Comparison of ENCODE assay signal across 9 cellular contexts in genomic region chr12:98060421-98060820, GRCh38.
"Had no signal": no experiment of that assay in that cellular context is flagged by ENCODE, and none has a peak within 500 bp of the region (broad histone marks: within the 10 kb centered on the region; RNA-seq: fewer than 3 reads in every experiment).

No MANE protein-coding gene starts in this region.

- ATAC-seq: activated CD8-positive, alpha-beta T cell treated with anti-CD3 and anti-CD28 coated beads, Interleukin-2, amount 10 ng/mL, durations not matched to agents 7 days and 5 days; stimulated activated naive CD8-positive, alpha-beta T cell treated with anti-CD3 and anti-CD28 coated beads, Interleukin-15, amount 100 ng/mL, for 72 hours had no signal

- DNase-seq: activated CD4-positive, alpha-beta T cell treated with anti-CD3 and anti-CD28 coated beads for 4 hours; activated CD8-positive, alpha-beta memory T cell treated with anti-CD3 and anti-CD28 coated beads, Interleukin-2, amount 50 U/mL, for 48 hours; activated CD8-positive, alpha-beta T cell treated with anti-CD3 and anti-CD28 coated beads, Interleukin-2, amount 10 ng/mL, durations not matched to agents 7 days and 5 days; activated naive CD4-positive, alpha-beta T cell; aorta; naive B cell; stimulated activated CD4-positive, alpha-beta T cell treated with anti-CD3 and anti-CD28 coated beads, Interleukin-15, amount 100 ng/mL, for 24 hours; stimulated activated CD4-positive, alpha-beta T cell treated with anti-CD3 and anti-CD28 coated beads, Interleukin-4, amount 100 ng/mL, for 24 hours; stimulated activated naive CD8-positive, alpha-beta T cell treated with anti-CD3 and anti-CD28 coated beads, Interleukin-15, amount 100 ng/mL, for 72 hours had no signal
